In genomic region chr10:20233423-20233822, GRCh38 we compare ENCODE assay signal across 16 cellular contexts.
DNase-seq lines count a peak whose midpoint lies in the region; ATAC-seq and TF ChIP-seq lines count a peak whose summit lies in the region.
"Had no signal": no experiment of that assay in that cellular context is flagged by ENCODE, and none has a peak within 500 bp of the region (broad histone marks: within the 10 kb centered on the region; RNA-seq: fewer than 3 reads in every experiment).

No MANE protein-coding gene starts in this region.

- no peak overlapping the region for H3K9ac ChIP-seq in neural progenitor cell
- H3K9ac ChIP-seq: BLaER1 had no signal

- peaks cover 29% of the 10 kb centered on the region for H3K4me1 Mint-ChIP-seq in neural progenitor cell
- H3K4me1 Mint-ChIP-seq: CD8-positive, alpha-beta memory T cell had no signal

- DNase-seq in cardiac muscle cell (ENCODE audit: low read depth in 1 of 2, low spot score in 1 of 2) (peak; percentile 0 to 17), heart left ventricle (no peak), choroid plexus epithelial cell (ENCODE audit: low read depth) (peak; percentile 34), neural progenitor cell (ENCODE audit: low spot score) (peak; percentile 71), uterus (no peak), hypothalamus (lab: John Stamatoyannopoulos, UW) (no peak)
- no peak for DNase-seq in activated CD4-positive, alpha-beta T cell treated with anti-CD3 and anti-CD28 coated beads, Interleukin-2, amount 50 U/mL, for 48 hours
- DNase-seq: AML-193; Caco-2; CD8-positive, alpha-beta memory T cell; DND-41; GDM1 had no signal

- TF ChIP-seq POLR2A in heart left ventricle (IDR thresholded peaks at IDR 0.05) (no peak), uterus (IDR thresholded peaks at IDR 0.05) (no peak)

- intact Hi-C loops in heart left ventricle (cut with DNase I), result no loop called here
- intact Hi-C loops in uterus (cut with DNase I; ENCODE audit: low total_unique reads), result no loop called here

- TF ChIP-seq CTCF in cardiac muscle cell (IDR thresholded peaks at IDR 0.05; ENCODE audit: low read depth, low read length) (no peak), heart left ventricle (IDR thresholded peaks at IDR 0.05) (no peak), choroid plexus epithelial cell (conservative IDR thresholded peaks at IDR 0.05; ENCODE audit: low read depth, low read length) (no peak), neural progenitor cell (IDR thresholded peaks at IDR 0.05) (no peak), uterus (IDR thresholded peaks at IDR 0.05) (no peak)

- H3K79me2 ChIP-seq in neural progenitor cell (ENCODE audit: low read depth), result no peaks in the 10 kb centered on the region

- H2AFZ ChIP-seq in neural progenitor cell (replicated peaks), result no peak overlapping the region

- H4K20me1 ChIP-seq in neural progenitor cell (ENCODE audit: low read depth), result no peaks in the 10 kb centered on the region
- H4K20me1 ChIP-seq: BLaER1 had no signal

- H3K4me1 ChIP-seq in cardiac muscle cell (ENCODE audit: low read depth) (no peaks in the 10 kb centered on the region), heart left ventricle (no peaks in the 10 kb centered on the region), neural progenitor cell (peaks cover 14% of the 10 kb centered on the region), uterus (no peaks in the 10 kb centered on the region)
- H3K4me1 ChIP-seq: BLaER1, Caco-2 had no signal

- ATAC-seq in heart left ventricle, result no peak
- ATAC-seq: HCT116, HepG2 had no signal

- no peak overlapping the region for H3K4me3 Mint-ChIP-seq in neural progenitor cell
- H3K4me3 Mint-ChIP-seq: CD8-positive, alpha-beta memory T cell had no signal

- no peak overlapping the region for H3K27ac ChIP-seq in cardiac muscle cell
- no peak overlapping the region for H3K27ac ChIP-seq in heart left ventricle
- peak overlapping the region; percentile 42 for H3K27ac ChIP-seq in neural progenitor cell
- no peak overlapping the region for H3K27ac ChIP-seq in uterus
- H3K27ac ChIP-seq: 22Rv1, BLaER1 had no signal

- no peak overlapping the region for H3K4me3 ChIP-seq in cardiac muscle cell
- no peak overlapping the region for H3K4me3 ChIP-seq in heart left ventricle
- H3K4me3 ChIP-seq in choroid plexus epithelial cell (ENCODE audit: low read depth, low read length), result no peak overlapping the region
- H3K4me3 ChIP-seq in neural progenitor cell, result no peak overlapping the region
- no peak overlapping the region for H3K4me3 ChIP-seq in uterus
- H3K4me3 ChIP-seq: BLaER1 had no signal

- no peaks in the 10 kb centered on the region for H3K27me3 Mint-ChIP-seq in neural progenitor cell (ENCODE audit: insufficient read depth, low read depth)
- H3K27me3 Mint-ChIP-seq: CD8-positive, alpha-beta memory T cell had no signal

- no peaks in the 10 kb centered on the region for H3K27me3 ChIP-seq in cardiac muscle cell
- H3K27me3 ChIP-seq in heart left ventricle, result no peaks in the 10 kb centered on the region
- H3K27me3 ChIP-seq in neural progenitor cell, result no peaks in the 10 kb centered on the region
- H3K27me3 ChIP-seq in uterus, result no peaks in the 10 kb centered on the region
- H3K27me3 ChIP-seq: BLaER1 had no signal

- H3K9me3 Mint-ChIP-seq in neural progenitor cell, result no peaks in the 10 kb centered on the region

- no peaks in the 10 kb centered on the region for H3K36me3 ChIP-seq in cardiac muscle cell
- peaks cover 0 to 8% (median 0%) of the 10 kb centered on the region in 9 donors for H3K36me3 ChIP-seq in heart left ventricle
- no peaks in the 10 kb centered on the region for H3K36me3 ChIP-seq in neural progenitor cell
- no peaks in the 10 kb centered on the region for H3K36me3 ChIP-seq in uterus
- H3K36me3 ChIP-seq: BLaER1 had no signal

- H3K4me2 ChIP-seq in neural progenitor cell, result peak overlapping the region; percentile 47
- H3K4me2 ChIP-seq: BLaER1 had no signal

- H3K9me3 ChIP-seq in cardiac muscle cell (ENCODE audit: low read depth) (no peaks in the 10 kb centered on the region), heart left ventricle (no peaks in the 10 kb centered on the region), neural progenitor cell (ENCODE audit: low read depth) (no peaks in the 10 kb centered on the region), uterus (no peaks in the 10 kb centered on the region)
- H3K9me3 ChIP-seq: BLaER1, Caco-2 had no signal

- H3K27ac Mint-ChIP-seq in neural progenitor cell, result no peak overlapping the region
- H3K27ac Mint-ChIP-seq: CD8-positive, alpha-beta memory T cell had no signal

- peaks cover 9% of the 10 kb centered on the region for H3K36me3 Mint-ChIP-seq in neural progenitor cell
- H3K36me3 Mint-ChIP-seq: CD8-positive, alpha-beta memory T cell had no signal

- H3F3A ChIP-seq in neural progenitor cell (ENCODE audit: low read depth), result peaks cover 7% of the 10 kb centered on the region

Comparison
In these comparisons a context has a peak if more than half of its experiments do, and no peak if none do; other contexts are left out.
1. DNase-seq: peak in cardiac muscle cell (2 of 2), choroid plexus epithelial cell (single experiment) and neural progenitor cell (single experiment); none in heart left ventricle (0 of 5), uterus (0 of 2), activated CD4-positive, alpha-beta T cell treated with anti-CD3 and anti-CD28 coated beads, Interleukin-2, amount 50 U/mL, for 48 hours (0 of 2) and hypothalamus (0 of 51).